Comparison of ENCODE assay signal across 16 cellular contexts in genomic region chr6:121441477-121441876, GRCh38. TPM values are rescaled to one million over a fixed set of nuclear protein-coding genes. Genes with fewer than 3 reads are reported as not detected.
DNase-seq lines count a peak whose midpoint lies in the region; ATAC-seq and TF ChIP-seq lines count a peak whose summit lies in the region.
"Had no signal": no experiment of that assay in that cellular context is flagged by ENCODE, and none has a peak within 500 bp of the region (broad histone marks: within the 10 kb centered on the region; RNA-seq: fewer than 3 reads in every experiment).

No MANE protein-coding gene starts in this region.

- no peak overlapping the region for H3K4me3 Mint-ChIP-seq in effector memory CD8-positive, alpha-beta T cell
- H3K4me3 Mint-ChIP-seq: activated naive CD4-positive, alpha-beta T cell treated with anti-CD3 and anti-CD28 coated beads, Interleukin-2, amount 50 U/mL, for 24 hours; CD4-positive, CD25-positive, alpha-beta regulatory T cell had no signal

- ATAC-seq in GM19035 (IDR thresholded peaks at IDR 0.05; ENCODE audit: unreplicated experiment) (no peak), omental fat pad (ENCODE audit: low FRiP score) (no peak)
- no peak for ATAC-seq in effector memory CD8-positive, alpha-beta T cell (replicated peaks)
- ATAC-seq: pancreas had no signal

- in situ Hi-C loops in mammary epithelial cell (cut with MboI; ENCODE audit: low sequenced_read_pairs in 2 of 2): no loop called here

- dilution Hi-C loops in mammary epithelial cell (cut with HindIII; ENCODE audit: low sequenced_read_pairs): loop anchor here (25.0 kb wide), 1 partner anchor 596 kb away; no protein-coding TSS in a partner anchor

- H3K36me3 ChIP-seq in mammary epithelial cell (ENCODE audit: insufficient read depth, low read length) (no peaks in the 10 kb centered on the region), iPS-20b (ENCODE audit: insufficient read depth, low read depth, low read length) (peaks cover 75% of the 10 kb centered on the region), thyroid gland (no peaks in the 10 kb centered on the region)
- H3K36me3 ChIP-seq: pancreas had no signal

- no TSS peak for BruUV-seq in mammary epithelial cell (replicated peaks; lab: Mats Ljungman, UMichigan)

- H3K27ac Mint-ChIP-seq in effector memory CD8-positive, alpha-beta T cell: no peak overlapping the region
- H3K27ac Mint-ChIP-seq: activated naive CD4-positive, alpha-beta T cell treated with anti-CD3 and anti-CD28 coated beads, Interleukin-2, amount 50 U/mL, for 24 hours; CD4-positive, CD25-positive, alpha-beta regulatory T cell had no signal

- peaks cover 11 to 16% of the 10 kb centered on the region in 2 donors for H3K4me1 Mint-ChIP-seq in effector memory CD8-positive, alpha-beta T cell (ENCODE audit: low read depth in 2 of 2)

- peaks cover 43 to 53% of the 10 kb centered on the region in 2 donors for H3K27me3 Mint-ChIP-seq in effector memory CD8-positive, alpha-beta T cell

- H3K27ac ChIP-seq in mammary epithelial cell (ENCODE audit: insufficient read depth, low read depth, low read length) (no peak overlapping the region), iPS-20b (ENCODE audit: low read length) (no peak overlapping the region), thyroid gland (peak overlapping the region; percentile 41 to 99 (median 97))
- H3K27ac ChIP-seq: pancreas had no signal

- H3K27me3 ChIP-seq in mammary epithelial cell (ENCODE audit: insufficient read depth, low read length): no peaks in the 10 kb centered on the region
- no peaks in the 10 kb centered on the region for H3K27me3 ChIP-seq in iPS-20b (ENCODE audit: insufficient read depth, low read length)
- no peaks in the 10 kb centered on the region for H3K27me3 ChIP-seq in thyroid gland
- H3K27me3 ChIP-seq: pancreas had no signal

- 39% methylated on average over 4 of the region's 4 CpGs for WGBS in mammary epithelial cell (ENCODE audit: low coverage, missing lambda C conversion rate)
- 73 to 78% methylated on average over 4 of the region's 4 CpGs for WGBS in thyroid gland, 2 donors

- H3K4me3 ChIP-seq in HFF-Myc (replicated peaks; ENCODE audit: low read depth, low read length) (peak overlapping the region; percentile 27), mammary epithelial cell (replicated peaks in 1 of 3; ENCODE audit: insufficient read depth in 1 of 3, low read depth in 2 of 3, low read length in 3 of 3) (no peak overlapping the region), iPS-20b (ENCODE audit: low read length) (peak overlapping the region; percentile 53), thyroid gland (replicated peaks in 1 of 3) (peak overlapping the region in 1 of 3 donors; percentile 11)
- H3K4me3 ChIP-seq: pancreas had no signal

- CTCF ChIA-PET in mammary epithelial cell (lab: Charles Lee; ENCODE audit: low non-redundant PET): no interaction called here

- H3K79me2 ChIP-seq in mammary epithelial cell (ENCODE audit: insufficient read depth, low read length): peaks cover 89% of the 10 kb centered on the region

- peak overlapping the region; percentile 65 for H3K4me2 ChIP-seq in mammary epithelial cell (ENCODE audit: insufficient read depth, low read depth, low read length)

- no peaks in the 10 kb centered on the region for H4K20me1 ChIP-seq in mammary epithelial cell (ENCODE audit: insufficient read depth, low read length)

- TF ChIP-seq CTCF in HFF-Myc (IDR thresholded peaks at IDR 0.05; ENCODE audit: low read depth, low read length, missing control alignments): no peak
- TF ChIP-seq CTCF in mammary epithelial cell (conservative IDR thresholded peaks at IDR 0.05 in 1 of 2, IDR thresholded peaks at IDR 0.05 in 1 of 2; ENCODE audit: extremely low read depth in 1 of 2, insufficient read depth in 1 of 2, low read depth in 1 of 2, low read length in 2 of 2): no peak
- TF ChIP-seq CTCF in thyroid gland (IDR thresholded peaks at IDR 0.05): no peak
- no peak for TF ChIP-seq CTCF in omental fat pad (IDR thresholded peaks at IDR 0.05)

- no peaks in the 10 kb centered on the region for H3K9me3 Mint-ChIP-seq in effector memory CD8-positive, alpha-beta T cell
- H3K9me3 Mint-ChIP-seq: activated naive CD4-positive, alpha-beta T cell treated with anti-CD3 and anti-CD28 coated beads, Interleukin-2, amount 50 U/mL, for 24 hours had no signal

- H2AFZ ChIP-seq in mammary epithelial cell (ENCODE audit: low read depth, low read length): no peak overlapping the region

- intact Hi-C loops in mammary epithelial cell (cut with micrococcal nuclease): no loop called here
- intact Hi-C loops in thyroid gland (cut with DNase I): no loop called here

- no peak overlapping the region for H3K9ac ChIP-seq in mammary epithelial cell (ENCODE audit: insufficient read depth, low read length)
- H3K9ac ChIP-seq in iPS-20b (ENCODE audit: low read depth, low read length): peak overlapping the region; percentile 29; the same call in 1 of the 2 replicates

- H3K4me1 ChIP-seq in mammary epithelial cell (ENCODE audit: insufficient read depth, low read length) (peaks cover 48% of the 10 kb centered on the region), iPS-20b (ENCODE audit: insufficient read depth, low read length) (peaks cover 44% of the 10 kb centered on the region), thyroid gland (peaks cover 32 to 36% of the 10 kb centered on the region in 2 donors)
- H3K4me1 ChIP-seq: pancreas had no signal

- H3K9me3 ChIP-seq in mammary epithelial cell (replicated peaks; ENCODE audit: insufficient read depth, low read length) (no peaks in the 10 kb centered on the region), iPS-20b (ENCODE audit: insufficient read depth, low read depth, low read length) (no peaks in the 10 kb centered on the region), thyroid gland (no peaks in the 10 kb centered on the region)
- H3K9me3 ChIP-seq: pancreas had no signal

- no peaks in the 10 kb centered on the region for H3K36me3 Mint-ChIP-seq in effector memory CD8-positive, alpha-beta T cell (ENCODE audit: insufficient read depth)
- H3K36me3 Mint-ChIP-seq: activated naive CD4-positive, alpha-beta T cell treated with anti-CD3 and anti-CD28 coated beads, Interleukin-2, amount 50 U/mL, for 24 hours; CD4-positive, CD25-positive, alpha-beta regulatory T cell had no signal

- no peak for TF ChIP-seq POLR2A in thyroid gland (IDR thresholded peaks at IDR 0.05)

- no peak for DNase-seq in HFF-Myc (ENCODE audit: extremely low read depth, low read depth)
- DNase-seq in mammary epithelial cell: no peak
- no peak for DNase-seq in thyroid gland
- no peak for DNase-seq in omental fat pad (ENCODE audit: low spot score)
- no peak for DNase-seq in effector memory CD8-positive, alpha-beta T cell
- DNase-seq: CD4-positive, CD25-positive, alpha-beta regulatory T cell; central memory CD4-positive, alpha-beta T cell; MM.1S; NCI-H2029; NCI-H774; pancreas; RPMI8226; T-helper 2 cell had no signal

RNA-seq across cellular contexts. Expression of gene GJA1, which starts 6.0 kb away (rescaled TPM):
- 100 to 1,000 TPM; 114 to 269 TPM for total RNA-seq in mammary epithelial cell
- polyA plus RNA-seq in mammary epithelial cell: 101 TPM
- 146 TPM for polyA minus RNA-seq in mammary epithelial cell
- total RNA-seq in thyroid gland: 100 to 1,000 TPM; 158 to 219 (median 197) TPM
- total RNA-seq in omental fat pad: 100 to 1,000 TPM in 3 of 4 donors, 10 to 100 TPM in 1; 54.2 to 339 (median 196) TPM
- total RNA-seq: CD4-positive, CD25-positive, alpha-beta regulatory T cell had no signal
- polyA plus RNA-seq: CD4-positive, CD25-positive, alpha-beta regulatory T cell had no signal

Comparison
In these comparisons a context has a peak if more than half of its experiments do, and no peak if none do; other contexts are left out.
1. H3K4me3 ChIP-seq: peak in HFF-Myc (single experiment) and iPS-20b (single experiment); none in mammary epithelial cell (0 of 3).
2. H3K27ac ChIP-seq: peak in thyroid gland (3 of 3); none in mammary epithelial cell (single experiment) and iPS-20b (single experiment).